ENCODE assay signal across 1 cellular context in genomic region chr19:45172173-45172572, GRCh38.
TF ChIP-seq lines count a peak whose summit lies in the region.

No MANE protein-coding gene starts in this region.

TF ChIP-seq in GM12878, 131 proteins besides CTCF, POLR2A, EP300 and RAD21 (continued from another document):
- no peak for TF ChIP-seq RELB (IDR thresholded peaks at IDR 0.05; ENCODE audit: low read depth)
- TF ChIP-seq SMAD1 (IDR thresholded peaks at IDR 0.05; ENCODE audit: low read depth, partially characterized antibody) = no peak
